Comparison of ENCODE assay signal across 12 cellular contexts in the genomic region with DNA sequence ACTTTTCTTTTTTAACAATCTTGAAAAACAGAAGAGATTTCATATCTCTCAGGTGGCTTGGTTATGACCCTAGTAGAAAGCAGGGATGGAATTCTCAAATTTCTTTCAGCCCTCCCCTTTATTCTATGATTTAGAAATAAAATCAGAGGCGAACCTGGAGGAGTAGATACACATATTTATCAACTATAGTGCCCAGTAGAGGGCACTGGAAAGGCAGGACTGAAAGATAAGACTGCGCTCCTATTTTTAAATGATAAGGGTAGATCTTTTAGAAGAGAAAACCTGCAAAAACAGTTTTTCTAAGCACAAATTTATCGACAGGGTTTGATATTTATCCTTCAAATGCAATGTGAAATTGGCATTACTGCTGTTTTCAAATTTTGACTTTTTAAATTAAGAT.
DNase-seq lines count a peak whose midpoint lies in the region; ATAC-seq and TF ChIP-seq lines count a peak whose summit lies in the region.
"Had no signal": no experiment of that assay in that cellular context is flagged by ENCODE, and none has a peak within 500 bp of the region (broad histone marks: within the 10 kb centered on the region; RNA-seq: fewer than 3 reads in every experiment).

No MANE protein-coding gene starts in this region.

- in situ Hi-C loops in SK-MEL-5 (cut with HindIII; ENCODE audit: low pct_unique_long_range_greater_than_20kb, low sequenced_read_pairs) = no loop called here

- WGBS in right lobe of liver (ENCODE audit: insufficient coverage, low coverage, low lambda C conversion rate, missing lambda C conversion rate) = 29% methylated on average over 3 of the region's 3 CpGs

- H3K4me3 ChIP-seq in right lobe of liver = no peak overlapping the region
- H3K4me3 ChIP-seq: gastrocnemius medialis, suprapubic skin had no signal

- ATAC-seq in right lobe of liver = no peak
- no peak for ATAC-seq in esophagus mucosa
- ATAC-seq in GM18520 (IDR thresholded peaks at IDR 0.05; ENCODE audit: unreplicated experiment) = no peak
- ATAC-seq in HG03354 (IDR thresholded peaks at IDR 0.05; ENCODE audit: poor library complexity, severe bottlenecking, unreplicated experiment) = no peak
- ATAC-seq: gastrocnemius medialis, sciatic nerve had no signal

- intact Hi-C loops in right lobe of liver (cut with DNase I) = no loop called here

- H3K27me3 ChIP-seq in right lobe of liver = no peaks in the 10 kb centered on the region
- H3K27me3 ChIP-seq: gastrocnemius medialis, suprapubic skin had no signal

- H3K4me1 ChIP-seq in right lobe of liver = no peaks in the 10 kb centered on the region
- H3K4me1 ChIP-seq: gastrocnemius medialis, suprapubic skin had no signal

- no peak for TF ChIP-seq POLR2A in right lobe of liver (IDR thresholded peaks at IDR 0.05)

- TF ChIP-seq CTCF in right lobe of liver (IDR thresholded peaks at IDR 0.05) = peak in 3 of 4 donors; percentile 14 to 25 (median 18)

- H3K9me3 ChIP-seq in right lobe of liver = no peaks in the 10 kb centered on the region
- H3K9me3 ChIP-seq: gastrocnemius medialis, suprapubic skin had no signal

- DNase-seq in COR-L47 (lab: John Stamatoyannopoulos, UW) (peak; percentile 46), LHCN-M2 (ENCODE audit: low read depth) (peak; percentile 41), SK-MEL-5 (ENCODE audit: low read depth, low spot score) (peak; percentile 66), right lobe of liver (no peak), T-helper 9 cell (no peak)
- DNase-seq: activated effector memory CD4-positive, alpha-beta T cell treated with Interleukin-2 at 50 U/mL for 16 hours; gastrocnemius medialis had no signal

- H3K27ac ChIP-seq in right lobe of liver = no peak overlapping the region
- H3K27ac ChIP-seq: gastrocnemius medialis, suprapubic skin had no signal

- no peaks in the 10 kb centered on the region for H3K36me3 ChIP-seq in right lobe of liver
- H3K36me3 ChIP-seq: gastrocnemius medialis, suprapubic skin had no signal

Comparison
In these comparisons a context has a peak if more than half of its experiments do, and no peak if none do; other contexts are left out.
1. DNase-seq: peak in COR-L47 (single experiment), LHCN-M2 (single experiment) and SK-MEL-5 (single experiment); none in right lobe of liver (0 of 3) and T-helper 9 cell (single experiment).